In the genomic region with DNA sequence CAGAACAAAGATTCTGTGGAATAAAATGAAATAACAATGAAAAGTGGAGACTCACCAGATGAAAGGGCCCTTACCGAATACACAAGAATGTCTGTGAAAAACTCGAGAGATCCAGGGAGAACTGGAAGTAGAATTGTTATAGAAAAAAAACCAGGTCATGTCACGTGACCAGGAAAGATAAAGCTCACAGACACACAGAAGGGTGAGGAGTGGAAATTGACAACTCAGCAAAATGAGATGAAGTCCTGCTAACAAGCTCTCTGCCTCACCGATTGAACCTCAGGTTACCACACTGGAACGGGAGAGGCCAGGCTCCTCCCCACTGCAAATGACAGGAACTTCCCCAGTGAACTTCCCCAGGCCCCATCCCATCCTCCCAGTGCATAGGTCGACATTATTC, we compare ENCODE assay signal across 26 cellular contexts.
"Had no signal": no experiment of that assay in that cellular context is flagged by ENCODE, and none has a peak within 500 bp of the region (broad histone marks: within the 10 kb centered on the region; RNA-seq: fewer than 3 reads in every experiment).

No MANE protein-coding gene starts in this region.

- H3K4me2 ChIP-seq: smooth muscle cell had no signal

- H3K27me3 Mint-ChIP-seq: activated CD4-positive, alpha-beta memory T cell treated with anti-CD3 and anti-CD28 coated beads for 36 hours; activated naive CD4-positive, alpha-beta T cell treated with anti-CD3 and anti-CD28 coated beads, Interleukin-2, amount 10 ng/mL, durations not matched to agents 7 days and 5 days; activated naive CD8-positive, alpha-beta T cell treated with anti-CD3 and anti-CD28 coated beads, Interleukin-2, amount 50 U/mL, for 24 hours; memory B cell; stimulated activated memory B cell treated with anti-CD40 and anti-IgM and Interleukin-4, amounts not matched to agents 10 μg/mL and 1 μg/mL and 100 μg/mL, for 72 hours had no signal

- H3K27me3 ChIP-seq: body of pancreas, gastroesophageal sphincter, heart left ventricle, sigmoid colon, stomach, suprapubic skin, tibial nerve, uterus had no signal

- H3K27ac Mint-ChIP-seq: activated CD4-positive, alpha-beta memory T cell treated with anti-CD3 and anti-CD28 coated beads for 36 hours; activated naive CD4-positive, alpha-beta T cell treated with anti-CD3 and anti-CD28 coated beads, Interleukin-2, amount 10 ng/mL, durations not matched to agents 7 days and 5 days; activated naive CD8-positive, alpha-beta T cell treated with anti-CD3 and anti-CD28 coated beads, Interleukin-2, amount 50 U/mL, for 24 hours; activated T-cell treated with anti-CD3 and anti-CD28 coated beads, Interleukin-2, amount 50 U/mL, for 72 hours; memory B cell; nephron; stimulated activated memory B cell treated with anti-CD40 and anti-IgM and Interleukin-4, amounts not matched to agents 10 μg/mL and 1 μg/mL and 100 μg/mL, for 72 hours had no signal

- H3K36me3 ChIP-seq: gastroesophageal sphincter, heart left ventricle, sigmoid colon, stomach, suprapubic skin, tibial nerve, uterus had no signal

- DNase-seq: activated CD4-positive, alpha-beta memory T cell treated with anti-CD3 and anti-CD28 coated beads for 36 hours; activated CD4-positive, alpha-beta T cell treated with anti-CD3 and anti-CD28 coated beads for 48 hours; activated effector memory CD4-positive, alpha-beta T cell treated with anti-CD3 and anti-CD28 coated beads, Interleukin-2, amount 50 U/mL, for 16 hours; activated naive CD4-positive, alpha-beta T cell treated with anti-CD3 and anti-CD28 coated beads, Interleukin-2, amount 10 ng/mL, durations not matched to agents 7 days and 5 days; activated naive CD8-positive, alpha-beta T cell treated with anti-CD3 and anti-CD28 coated beads, Interleukin-2, amount 50 U/mL, for 24 hours; activated T-cell treated with anti-CD3 and anti-CD28 coated beads, Interleukin-2, amount 50 U/mL, for 72 hours; anterior cingulate cortex; body of pancreas; heart left ventricle; islet precursor cell; left cardiac atrium; nucleus accumbens; posterior cingulate gyrus; sigmoid colon; stimulated activated CD4-positive, alpha-beta T cell treated with anti-CD3 and anti-CD28 coated beads, Interleukin-15, amount 100 ng/mL, for 24 hours; stomach; T1000; uterus had no signal

- H3K9me3 ChIP-seq: body of pancreas, gastroesophageal sphincter, heart left ventricle, sigmoid colon, stomach, suprapubic skin, tibial nerve, uterus had no signal

- H3K36me3 Mint-ChIP-seq: activated CD4-positive, alpha-beta memory T cell treated with anti-CD3 and anti-CD28 coated beads for 36 hours; activated naive CD4-positive, alpha-beta T cell treated with anti-CD3 and anti-CD28 coated beads, Interleukin-2, amount 10 ng/mL, durations not matched to agents 7 days and 5 days; memory B cell; stimulated activated memory B cell treated with anti-CD40 and anti-IgM and Interleukin-4, amounts not matched to agents 10 μg/mL and 1 μg/mL and 100 μg/mL, for 72 hours had no signal

- H3K4me1 Mint-ChIP-seq: activated naive CD4-positive, alpha-beta T cell treated with anti-CD3 and anti-CD28 coated beads, Interleukin-2, amount 10 ng/mL, durations not matched to agents 7 days and 5 days; activated naive CD8-positive, alpha-beta T cell treated with anti-CD3 and anti-CD28 coated beads, Interleukin-2, amount 50 U/mL, for 24 hours; memory B cell; nephron; stimulated activated memory B cell treated with anti-CD40 and anti-IgM and Interleukin-4, amounts not matched to agents 10 μg/mL and 1 μg/mL and 100 μg/mL, for 72 hours had no signal

- H3K4me1 ChIP-seq: body of pancreas, gastroesophageal sphincter, heart left ventricle, sigmoid colon, stomach, suprapubic skin, tibial nerve, uterus had no signal

- H3K4me3 ChIP-seq: body of pancreas, gastroesophageal sphincter, heart left ventricle, sigmoid colon, smooth muscle cell, stomach, suprapubic skin, tibial nerve, uterus had no signal

- H3K27ac ChIP-seq: body of pancreas, epithelial cell of prostate, gastroesophageal sphincter, heart left ventricle, sigmoid colon, stomach, suprapubic skin, tibial nerve, uterus had no signal

- H3K9me3 Mint-ChIP-seq: activated naive CD8-positive, alpha-beta T cell treated with anti-CD3 and anti-CD28 coated beads, Interleukin-2, amount 50 U/mL, for 24 hours; memory B cell; nephron; stimulated activated memory B cell treated with anti-CD40 and anti-IgM and Interleukin-4, amounts not matched to agents 10 μg/mL and 1 μg/mL and 100 μg/mL, for 72 hours had no signal

- H3K4me3 Mint-ChIP-seq: activated CD4-positive, alpha-beta memory T cell treated with anti-CD3 and anti-CD28 coated beads for 36 hours; activated naive CD4-positive, alpha-beta T cell treated with anti-CD3 and anti-CD28 coated beads, Interleukin-2, amount 10 ng/mL, durations not matched to agents 7 days and 5 days; activated naive CD8-positive, alpha-beta T cell treated with anti-CD3 and anti-CD28 coated beads, Interleukin-2, amount 50 U/mL, for 24 hours; activated T-cell treated with anti-CD3 and anti-CD28 coated beads, Interleukin-2, amount 50 U/mL, for 72 hours; memory B cell; nephron; stimulated activated memory B cell treated with anti-CD40 and anti-IgM and Interleukin-4, amounts not matched to agents 10 μg/mL and 1 μg/mL and 100 μg/mL, for 72 hours had no signal
